ENCODE assay signal across 14 cellular contexts in genomic region chr2:31240406-31241365, GRCh38. TPM values are rescaled to one million over a fixed set of nuclear protein-coding genes. Genes with fewer than 3 reads are reported as not detected.
DNase-seq lines count a peak whose midpoint lies in the region; ATAC-seq and TF ChIP-seq lines count a peak whose summit lies in the region.
"Had no signal": no experiment of that assay in that cellular context is flagged by ENCODE, and none has a peak within 500 bp of the region (broad histone marks: within the 10 kb centered on the region; RNA-seq: fewer than 3 reads in every experiment).

No MANE protein-coding gene starts in this region.

- H3K4me3 ChIP-seq in cardiac muscle cell (no peak overlapping the region), fibroblast of lung (replicated peaks in 1 of 4; ENCODE audit: control extremely low read depth in 1 of 4, insufficient read depth in 1 of 4, low read depth in 3 of 4, low read length in 4 of 4) (no peak overlapping the region), upper lobe of left lung (no peak overlapping the region)
- H3K4me3 ChIP-seq: A549, pancreas, spleen had no signal

- no peak for TF ChIP-seq CTCF in cardiac muscle cell (IDR thresholded peaks at IDR 0.05; ENCODE audit: low read depth, low read length)
- TF ChIP-seq CTCF in fibroblast of lung (conservative IDR thresholded peaks at IDR 0.05 in 1 of 2, IDR thresholded peaks at IDR 0.05 in 1 of 2; ENCODE audit: low read depth in 1 of 2, low read length in 2 of 2) = no peak
- TF ChIP-seq CTCF in osteocyte (IDR thresholded peaks at IDR 0.05) = no peak
- no peak for TF ChIP-seq CTCF in upper lobe of left lung (IDR thresholded peaks at IDR 0.05)

- no peak for TF ChIP-seq POLR2A in upper lobe of left lung (IDR thresholded peaks at IDR 0.05)

- H3K4me1 Mint-ChIP-seq in osteocyte (ENCODE audit: unreplicated experiment) = peaks cover 33% of the 10 kb centered on the region

- no peaks in the 10 kb centered on the region for H3K79me2 ChIP-seq in fibroblast of lung (ENCODE audit: control insufficient read depth, insufficient read depth, low read length)

- intact Hi-C loops in Right ventricle myocardium inferior (cut with DNase I) = no loop called here

- DNase-seq in cardiac muscle cell (ENCODE audit: low read depth in 1 of 2, low spot score in 1 of 2) (no peak), Right ventricle myocardium inferior (ENCODE audit: missing footprints) (no peak), fibroblast of lung (ENCODE audit: low read depth in 2 of 2) (no peak), osteocyte (ENCODE audit: extremely low spot score, unreplicated experiment) (no peak), upper lobe of left lung (peak in 1 of 2 donors; percentile 5), iPS-NIHi7 (ENCODE audit: extremely low spot score) (no peak), DMS53 (lab: John Stamatoyannopoulos, UW) (no peak)
- DNase-seq: CD8-positive, alpha-beta memory T cell; spleen; stimulated activated naive CD4-positive, alpha-beta T cell had no signal

- WGBS in upper lobe of left lung, 2 donors = 74 to 80% methylated on average over 11 of the region's 11 CpGs

- peaks cover 11% of the 10 kb centered on the region for H3K36me3 Mint-ChIP-seq in osteocyte (ENCODE audit: unreplicated experiment)

- no peaks in the 10 kb centered on the region for H3K9me3 ChIP-seq in cardiac muscle cell (ENCODE audit: low read depth)
- no peaks in the 10 kb centered on the region for H3K9me3 ChIP-seq in fibroblast of lung (ENCODE audit: control insufficient read depth, insufficient read depth, low read depth, low read length)
- H3K9me3 ChIP-seq in upper lobe of left lung = no peaks in the 10 kb centered on the region
- H3K9me3 ChIP-seq: A549, pancreas, spleen had no signal

- no peak overlapping the region for H3K4me2 ChIP-seq in fibroblast of lung (ENCODE audit: extremely low read depth, insufficient read depth, low read length)
- H3K4me2 ChIP-seq: A549 had no signal

- no peaks in the 10 kb centered on the region for H3K27me3 Mint-ChIP-seq in osteocyte (ENCODE audit: unreplicated experiment)

- ATAC-seq in Right ventricle myocardium inferior (no peak), upper lobe of left lung (ENCODE audit: low FRiP score in 2 of 2) (no peak), HG03135 (IDR thresholded peaks at IDR 0.05; ENCODE audit: unreplicated experiment) (no peak)
- ATAC-seq: A549, Panc1 had no signal

- H3K9ac ChIP-seq in fibroblast of lung (ENCODE audit: insufficient read depth, low read length) = no peak overlapping the region

- H3K27ac ChIP-seq in cardiac muscle cell (peak overlapping the region; percentile 86), fibroblast of lung (ENCODE audit: insufficient read depth, low read length) (peak overlapping the region; percentile 55), upper lobe of left lung (peak overlapping the region; percentile 10 to 75 (median 53))
- H3K27ac ChIP-seq: A549, pancreas had no signal

- peak overlapping the region; percentile 36 for H3K27ac Mint-ChIP-seq in osteocyte (ENCODE audit: unreplicated experiment)

- peaks cover 15% of the 10 kb centered on the region for H3K4me1 ChIP-seq in cardiac muscle cell (ENCODE audit: low read depth)
- H3K4me1 ChIP-seq in fibroblast of lung (ENCODE audit: control insufficient read depth, extremely low read depth, insufficient read depth, low read length) = peaks cover 13% of the 10 kb centered on the region
- H3K4me1 ChIP-seq in upper lobe of left lung = peaks cover 0 to 19% (median 6%) of the 10 kb centered on the region in 4 donors
- H3K4me1 ChIP-seq: A549, pancreas had no signal

- H2AFZ ChIP-seq in fibroblast of lung (ENCODE audit: low read length) = no peak overlapping the region

- H3K27me3 ChIP-seq in cardiac muscle cell (no peaks in the 10 kb centered on the region), fibroblast of lung (ENCODE audit: control insufficient read depth, insufficient read depth, low read length) (no peaks in the 10 kb centered on the region), upper lobe of left lung (no peaks in the 10 kb centered on the region)
- H3K27me3 ChIP-seq: pancreas, spleen had no signal

- H3K4me3 Mint-ChIP-seq in osteocyte (ENCODE audit: unreplicated experiment) = no peak overlapping the region

- no peak for TF ChIP-seq EP300 in upper lobe of left lung (IDR thresholded peaks at IDR 0.05)

- H3K36me3 ChIP-seq in cardiac muscle cell (no peaks in the 10 kb centered on the region), fibroblast of lung (ENCODE audit: control insufficient read depth, insufficient read depth, low read length) (peaks cover 3% of the 10 kb centered on the region), upper lobe of left lung (peaks cover 0 to 9% (median 0%) of the 10 kb centered on the region in 4 donors)
- H3K36me3 ChIP-seq: pancreas had no signal

- no peaks in the 10 kb centered on the region for H3K9me3 Mint-ChIP-seq in osteocyte (ENCODE audit: unreplicated experiment)
- H3K9me3 Mint-ChIP-seq: CD8-positive, alpha-beta memory T cell had no signal

- no peaks in the 10 kb centered on the region for H4K20me1 ChIP-seq in fibroblast of lung (ENCODE audit: control insufficient read depth, extremely low read depth, insufficient read depth, low read length)

RNA-seq across cellular contexts. Expression of gene EHD3, which starts 6.7 kb away (rescaled TPM):
- total RNA-seq in cardiac muscle cell (17.6 and 21.1 TPM in 2 replicates), Right ventricle myocardium inferior (27.9 TPM), fibroblast of lung (12.3 and 30.6 TPM in 2 replicates), osteocyte (25.9 and 26.2 TPM in 2 replicates), upper lobe of left lung (10 to 100 TPM in 1 of 6 donors, 1 to 10 TPM in 5; 3.7 to 12.5 (median 7.3) TPM)
- polyA plus RNA-seq in cardiac muscle cell (12.3 and 15.5 TPM in 2 replicates), fibroblast of lung (37.1 and 37.5 TPM in 2 replicates)
- polyA plus RNA-seq in fibroblast of lung (2012) = 33.4 and 35.8 TPM in 2 replicates
- 75.9 and 83.1 TPM in 2 replicates for polyA minus RNA-seq in fibroblast of lung (ENCODE audit: low replicate concordance)

RNA-seq across cellular contexts. Expression of gene CAPN14, which starts 23.4 kb away (rescaled TPM):
- total RNA-seq in cardiac muscle cell (0.21 and 0.39 TPM in 2 replicates), Right ventricle myocardium inferior (0.35 TPM), fibroblast of lung (under 0.01 and 0.17 TPM in 2 replicates), osteocyte (0.13 and 0.24 TPM in 2 replicates), upper lobe of left lung (1 to 10 TPM in 1 of 6 donors, under 1 TPM in 5; 0.11 to 1.0 (median 0.27) TPM)
- polyA plus RNA-seq in cardiac muscle cell (not detected in 2 replicates), fibroblast of lung (0.05 and 0.07 TPM in 2 replicates)
- polyA plus RNA-seq in fibroblast of lung (2012) = 0.06 TPM in 1 of 2 replicates, not detected in the other
- polyA minus RNA-seq in fibroblast of lung (ENCODE audit: low replicate concordance) = not detected in 2 replicates
